8 cellular contexts compared by ENCODE assay signal in genomic region chr6:90369024-90369519, GRCh38.
A peak's percentile ranks its signal among the peaks of the same experiment; 100 is the strongest.
DNase-seq lines count a peak whose midpoint lies in the region; ATAC-seq and TF ChIP-seq lines count a peak whose summit lies in the region.

No MANE protein-coding gene starts in this region.

- H3K4me3 Mint-ChIP-seq in T-helper 2 cell treated with Interferon-gamma antibody and Interleukin-4, amounts not matched to agents 5 μg/mL and 100 μg/mL, for 36 hours, result peak overlapping the region; percentile 27

- H3K4me1 Mint-ChIP-seq in T-helper 2 cell treated with Interferon-gamma antibody and Interleukin-4, amounts not matched to agents 5 μg/mL and 100 μg/mL, for 36 hours (ENCODE audit: low read depth), result peaks cover 29% of the 10 kb centered on the region

- H3K36me3 ChIP-seq in GM06990 (ENCODE audit: control insufficient read depth, insufficient read depth, low read length), result no peaks in the 10 kb centered on the region

- peaks cover 5% of the 10 kb centered on the region for H3K9me3 Mint-ChIP-seq in T-helper 2 cell treated with Interferon-gamma antibody and Interleukin-4, amounts not matched to agents 5 μg/mL and 100 μg/mL, for 36 hours

- peaks cover 3% of the 10 kb centered on the region for H3K36me3 Mint-ChIP-seq in T-helper 2 cell treated with Interferon-gamma antibody and Interleukin-4, amounts not matched to agents 5 μg/mL and 100 μg/mL, for 36 hours (ENCODE audit: low read depth)

- H3K4me3 ChIP-seq in GM06990 (replicated peaks; ENCODE audit: low read depth, low read length) (no peak overlapping the region), fibroblast of the aortic adventitia (ENCODE audit: low read depth, low read length) (no peak overlapping the region)

- 0 out of 2 replicates have a peak, but pooled peaks cover 1% of the 10 kb centered on the region for H3K27me3 ChIP-seq in GM06990 (replicated peaks; ENCODE audit: control insufficient read depth, insufficient read depth, low read length)

- peak overlapping the region; percentile 35 for H3K27ac Mint-ChIP-seq in T-helper 2 cell treated with Interferon-gamma antibody and Interleukin-4, amounts not matched to agents 5 μg/mL and 100 μg/mL, for 36 hours

- TF ChIP-seq CTCF in GM06990 (IDR thresholded peaks at IDR 0.05; ENCODE audit: insufficient read depth, low read length, poor library complexity, severe bottlenecking), result no peak
- no peak for TF ChIP-seq CTCF in fibroblast of the aortic adventitia (IDR thresholded peaks at IDR 0.05; ENCODE audit: insufficient read depth, low read length)
- no peak for TF ChIP-seq CTCF in omental fat pad (IDR thresholded peaks at IDR 0.05)

- peaks cover 2% of the 10 kb centered on the region for H3K27me3 Mint-ChIP-seq in T-helper 2 cell treated with Interferon-gamma antibody and Interleukin-4, amounts not matched to agents 5 μg/mL and 100 μg/mL, for 36 hours (ENCODE audit: low read depth)

- ATAC-seq in GM21528 (IDR thresholded peaks at IDR 0.05; ENCODE audit: low FRiP score, unreplicated experiment) (peak; percentile 100), HG03575 (IDR thresholded peaks at IDR 0.05; ENCODE audit: extremely low read depth, insufficient number of reproducible peaks, low FRiP score, unreplicated experiment) (peak; percentile 99), omental fat pad (ENCODE audit: low FRiP score) (peak; percentile 99)

- peak; percentile 69 for DNase-seq in GM06990 (ENCODE audit: extremely low read depth, insufficient read length)
- DNase-seq in T-helper 2 cell treated with Interferon-gamma antibody and Interleukin-4, amounts not matched to agents 5 μg/mL and 100 μg/mL, for 36 hours (ENCODE audit: low spot score), result peak; percentile 72
- peak; percentile 100 for DNase-seq in fibroblast of the aortic adventitia (ENCODE audit: low read depth)
- no peak for DNase-seq in omental fat pad (ENCODE audit: low spot score)
- no peak for DNase-seq in NCI-H1417 (lab: John Stamatoyannopoulos, UW)
- no peak for DNase-seq in NCI-H748 (lab: John Stamatoyannopoulos, UW; ENCODE audit: unreplicated experiment)

Comparison
In these comparisons a context has a peak if more than half of its experiments do, and no peak if none do; other contexts are left out.
1. DNase-seq: peak in GM06990 (single experiment), T-helper 2 cell treated with Interferon-gamma antibody and Interleukin-4, amounts not matched to agents 5 μg/mL and 100 μg/mL, for 36 hours (single experiment) and fibroblast of the aortic adventitia (single experiment); none in omental fat pad (single experiment), NCI-H1417 (0 of 3) and NCI-H748 (single experiment).
2. Peak in every context shown above with its lines, with median percentiles within 50 percentile points of each other: ATAC-seq.